Comparison of ENCODE assay signal across 8 cellular contexts in genomic region chr1:236603896-236604217, GRCh38. TPM values are rescaled to one million over a fixed set of nuclear protein-coding genes. Genes with fewer than 3 reads are reported as not detected.
DNase-seq lines count a peak whose midpoint lies in the region; ATAC-seq, FAIRE-seq and TF ChIP-seq lines count a peak whose summit lies in the region.

No MANE protein-coding gene starts in this region.

- no peak for TF ChIP-seq POLR2A in A549 (IDR thresholded peaks at IDR 0.05; ENCODE audit: low read length)

- TF ChIP-seq EP300 in A549 (IDR thresholded peaks at IDR 0.05), result no peak

- H3K9me3 ChIP-seq in A549 (no peaks in the 10 kb centered on the region), HUES6 (ENCODE audit: control insufficient read depth, insufficient read depth, low read depth, low read length) (no peaks in the 10 kb centered on the region), thoracic aorta (no peaks in the 10 kb centered on the region)

- 3% methylated on average over 16 of the region's 16 CpGs for WGBS in A549 (ENCODE audit: missing lambda C conversion rate)

- no peak for TF ChIP-seq RAD21 in A549 (conservative IDR thresholded peaks at IDR 0.05 in 1 of 2, IDR thresholded peaks at IDR 0.05 in 1 of 2)

- H3K27ac ChIP-seq in A549 (peak overlapping the region; percentile 87 to 93), HUES6 (ENCODE audit: low read depth, low read length) (no peak overlapping the region), thoracic aorta (peak overlapping the region; percentile 83 to 84)

- H3K4me2 ChIP-seq in A549, result peak overlapping the region; percentile 85

- H3K4me3 ChIP-seq in A549 (peak overlapping the region; percentile 98), GM12875 (ENCODE audit: low read depth, low read length) (peak overlapping the region; percentile 88), HUES6 (ENCODE audit: low read depth, low read length) (peak overlapping the region; percentile 90), kidney epithelial cell (ENCODE audit: low read depth, low read length) (peak overlapping the region; percentile 97), thoracic aorta (peak overlapping the region; percentile 82)

- no peaks in the 10 kb centered on the region for H3K27me3 ChIP-seq in HUES6 (ENCODE audit: control insufficient read depth, insufficient read depth, low read length)
- no peaks in the 10 kb centered on the region for H3K27me3 ChIP-seq in kidney epithelial cell (ENCODE audit: control insufficient read depth, insufficient read depth, low read length)
- H3K27me3 ChIP-seq in thoracic aorta (replicated peaks; ENCODE audit: insufficient read depth), result no peaks in the 10 kb centered on the region

- ATAC-seq in A549 (peak; percentile 11 to 22; a peak in 3 of 6 replicates), thoracic aorta (ENCODE audit: insufficient number of reproducible peaks, low FRiP score, low read depth) (no peak)

- no peak for FAIRE-seq in A549 (lab: Jason Lieb, UNC)
- no peak for FAIRE-seq in RCC 7860 (lab: Jason Lieb, UNC)

- H3K4me1 ChIP-seq in A549 (peaks cover 12% of the 10 kb centered on the region), HUES6 (ENCODE audit: control insufficient read depth, insufficient read depth, low read length) (peaks cover 6% of the 10 kb centered on the region; the same call in 1 of the 2 replicates), thoracic aorta (ENCODE audit: control insufficient read depth in 1 of 2, low read depth in 2 of 2) (peaks cover 5 to 21% of the 10 kb centered on the region in 2 donors)

- TF ChIP-seq CTCF in A549 (IDR thresholded peaks at IDR 0.05) (no peak), GM12875 (IDR thresholded peaks at IDR 0.05; ENCODE audit: borderline replicate concordance, insufficient read depth, low read depth, low read length) (no peak), kidney epithelial cell (IDR thresholded peaks at IDR 0.05; ENCODE audit: insufficient read depth, low read length, poor library complexity, severe bottlenecking) (no peak), thoracic aorta (IDR thresholded peaks at IDR 0.05) (no peak)

- DNase-seq in A549 (ENCODE audit: low read depth in 1 of 2, low spot score in 1 of 2) (peak; percentile 14 to 25), amniotic epithelial cell (ENCODE audit: low read depth) (peak; percentile 34), kidney epithelial cell (ENCODE audit: low read depth) (no peak), thoracic aorta (ENCODE audit: low spot score) (no peak), RCC 7860 (ENCODE audit: low spot score) (no peak), NCI-H187 (lab: John Stamatoyannopoulos, UW) (no peak)

- CTCF ChIA-PET in A549 (lab: Yijun Ruan, JAX), result interaction anchor here (2.9 to 3.0 kb wide), 2 partner anchors 783 to 958 kb away, joined by 11 to 16 read pairs; no protein-coding TSS in a partner anchor

- POLR2A ChIA-PET in A549 (lab: Yijun Ruan, JAX), result interaction anchor here (0.6 to 1.1 kb wide), 4 partner anchors 191 to 498 kb away, joined by 3 to 11 read pairs (median 4); partner anchors contain the start of gene MTR

- H3K9ac ChIP-seq in HUES6 (ENCODE audit: low read length), result peak overlapping the region; percentile 76

- H3K36me3 ChIP-seq in HUES6 (ENCODE audit: control insufficient read depth, insufficient read depth, low read length) (peaks cover 38% of the 10 kb centered on the region), kidney epithelial cell (ENCODE audit: control insufficient read depth, insufficient read depth, low read length) (no peaks in the 10 kb centered on the region), thoracic aorta (peaks cover 2% of the 10 kb centered on the region)

TF ChIP-seq in A549, 52 proteins besides CTCF, POLR2A, EP300 and RAD21:
- no peak for TF ChIP-seq NR3C1 (IDR thresholded peaks at IDR 0.05)
- no peak for TF ChIP-seq HOXB5 (CRISPR knock-in tag; IDR thresholded peaks at IDR 0.05)
- TF ChIP-seq MYC (IDR thresholded peaks at IDR 0.05; ENCODE audit: borderline replicate concordance, low read length), result no peak
- no peak for TF ChIP-seq TP53 (CRISPR knock-in tag; IDR thresholded peaks at IDR 0.05)
- no peak for TF ChIP-seq ZFP36 (IDR thresholded peaks at IDR 0.05; ENCODE audit: borderline replicate concordance, partially characterized antibody)
- no peak for TF ChIP-seq ELK1 (IDR thresholded peaks at IDR 0.05; ENCODE audit: low read depth, low read length)
- TF ChIP-seq HDAC2 (IDR thresholded peaks at IDR 0.05), result no peak
- no peak for TF ChIP-seq ZC3H11A (IDR thresholded peaks at IDR 0.05)
- TF ChIP-seq E2F6 (IDR thresholded peaks at IDR 0.05; ENCODE audit: borderline replicate concordance, low read depth), result no peak
- TF ChIP-seq CEBPB (IDR thresholded peaks at IDR 0.05), result no peak
- no peak for TF ChIP-seq CHD2 (IDR thresholded peaks at IDR 0.05; ENCODE audit: low read length, partially characterized antibody)
- TF ChIP-seq RCOR1 (IDR thresholded peaks at IDR 0.05; ENCODE audit: low read depth, low read length), result no peak
- TF ChIP-seq GATA3 (IDR thresholded peaks at IDR 0.05; ENCODE audit: borderline replicate concordance), result no peak
- no peak for TF ChIP-seq FOSL2 (IDR thresholded peaks at IDR 0.05)
- no peak for TF ChIP-seq FOSL2 (CRISPR knock-in tag; IDR thresholded peaks at IDR 0.05)
- TF ChIP-seq MAX (IDR thresholded peaks at IDR 0.05), result no peak
- no peak for TF ChIP-seq NPAS2 (CRISPR knock-in tag; IDR thresholded peaks at IDR 0.05; ENCODE audit: borderline replicate concordance)
- no peak for TF ChIP-seq BCL3 (IDR thresholded peaks at IDR 0.05)
- TF ChIP-seq FOSB (CRISPR knock-in tag; IDR thresholded peaks at IDR 0.05), result no peak

RNA-seq across cellular contexts. Expression of gene HEATR1, which starts 0.5 kb away (rescaled TPM):
- polyA plus RNA-seq in A549 (2011; rRNA removed) (45.4 and 50.1 TPM in 2 replicates), A549 (2017; fragmentation: RNase III; extraction: RNeasy Plus Mini Kit Qiagen cat#74134 plus additional on column Dnase treatment) (22.3 to 25.3 TPM (median 22.5 TPM) in 3 replicates)
- 5.8 and 6.8 TPM in 2 replicates for polyA plus RNA-seq in A549 (2012; cell fraction: cytosol; rRNA removed)
- 11.6 and 16.5 TPM in 2 replicates for polyA plus RNA-seq in A549 (2012; cell fraction: nucleus; rRNA removed)
- 86.1 and 96.7 TPM in 2 replicates for polyA minus RNA-seq in A549 (2011; rRNA and poly(A)+ RNA removed)
- total RNA-seq in kidney epithelial cell (27.4 and 31.0 TPM in 2 replicates), thoracic aorta (10 to 100 TPM; 15.6 to 43.5 TPM)

Comparison
In these comparisons a context has a peak if more than half of its experiments do, and no peak if none do; other contexts are left out.
1. DNase-seq: peak in A549 (2 of 2) and amniotic epithelial cell (single experiment); none in kidney epithelial cell (single experiment), thoracic aorta (single experiment), RCC 7860 (single experiment) and NCI-H187 (0 of 2).
2. Peak in every context shown above with its lines, with median percentiles within 50 percentile points of each other: H3K4me3 ChIP-seq.